25 cellular contexts compared by ENCODE assay signal in the genomic region with DNA sequence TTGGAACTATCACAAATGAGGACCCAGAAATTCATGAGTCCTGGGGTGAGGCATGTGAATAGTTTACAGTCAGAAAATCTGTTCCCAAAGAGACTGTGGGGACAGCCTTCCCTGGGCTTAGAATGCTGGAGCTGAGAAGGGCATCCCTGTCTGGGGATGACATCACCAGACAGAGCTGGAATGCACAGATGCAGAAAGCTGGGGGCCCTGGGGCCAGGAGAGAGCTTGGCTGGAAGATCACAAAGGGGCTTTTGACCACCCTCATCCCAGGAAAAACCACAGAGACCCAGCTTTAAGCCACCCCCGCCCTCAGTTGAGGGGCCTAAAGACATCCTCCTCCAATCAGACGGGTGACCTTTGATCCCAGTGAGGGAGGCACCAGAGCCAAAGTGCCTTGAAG.
DNase-seq lines count a peak whose midpoint lies in the region; ATAC-seq and TF ChIP-seq lines count a peak whose summit lies in the region.
"Had no signal": no experiment of that assay in that cellular context is flagged by ENCODE, and none has a peak within 500 bp of the region (broad histone marks: within the 10 kb centered on the region; RNA-seq: fewer than 3 reads in every experiment).

No MANE protein-coding gene starts in this region.

- peak overlapping the region; percentile 67 for H3K27ac ChIP-seq in endodermal cell (ENCODE audit: low read depth, low read length)
- H3K27ac ChIP-seq in neural progenitor cell, result no peak overlapping the region
- H3K27ac ChIP-seq: 22Rv1, BLaER1, GM23248, PC-9 had no signal

- TF ChIP-seq CTCF in endodermal cell (conservative IDR thresholded peaks at IDR 0.05), result no peak
- TF ChIP-seq CTCF in neural progenitor cell (IDR thresholded peaks at IDR 0.05), result no peak

- H3K4me3 Mint-ChIP-seq in endodermal cell (no peak overlapping the region), neural progenitor cell (no peak overlapping the region)
- H3K4me3 Mint-ChIP-seq: CD4-positive, CD25-positive, alpha-beta regulatory T cell had no signal

- H4K20me1 ChIP-seq in neural progenitor cell (ENCODE audit: low read depth), result no peaks in the 10 kb centered on the region
- H4K20me1 ChIP-seq: BLaER1 had no signal

- H3K9me3 Mint-ChIP-seq in endodermal cell (peaks cover under 1% of the 10 kb centered on the region), neural progenitor cell (peaks cover under 1% of the 10 kb centered on the region)

- no peaks in the 10 kb centered on the region for H3K4me1 ChIP-seq in endodermal cell (ENCODE audit: control insufficient read depth, insufficient read depth, low read length)
- H3K4me1 ChIP-seq in neural progenitor cell, result peaks cover 6% of the 10 kb centered on the region

- H3K4me2 ChIP-seq in neural progenitor cell, result no peak overlapping the region
- H3K4me2 ChIP-seq: BLaER1, PC-9 had no signal

- H3K27me3 ChIP-seq in endodermal cell (ENCODE audit: control insufficient read depth, insufficient read depth, low read length, poor library complexity, severe bottlenecking), result no peaks in the 10 kb centered on the region
- H3K27me3 ChIP-seq in neural progenitor cell, result no peaks in the 10 kb centered on the region
- H3K27me3 ChIP-seq: BLaER1 had no signal

- no peak overlapping the region for H3K9ac ChIP-seq in endodermal cell (ENCODE audit: extremely low read depth, low read length, poor library complexity, severe bottlenecking)
- H3K9ac ChIP-seq in neural progenitor cell, result no peak overlapping the region
- H3K9ac ChIP-seq: BLaER1, GM23248 had no signal

- H3K36me3 ChIP-seq in endodermal cell (ENCODE audit: control insufficient read depth, insufficient read depth, low read length) (no peaks in the 10 kb centered on the region), neural progenitor cell (no peaks in the 10 kb centered on the region)
- H3K36me3 ChIP-seq: BLaER1 had no signal

- H3K27ac Mint-ChIP-seq in endodermal cell, result no peak overlapping the region
- H3K27ac Mint-ChIP-seq in neural progenitor cell, result no peak overlapping the region
- H3K27ac Mint-ChIP-seq: CD4-positive, CD25-positive, alpha-beta regulatory T cell had no signal

- H3K4me1 Mint-ChIP-seq in endodermal cell (no peaks in the 10 kb centered on the region), neural progenitor cell (peaks cover 15% of the 10 kb centered on the region)
- H3K4me1 Mint-ChIP-seq: CD4-positive, CD25-positive, alpha-beta regulatory T cell had no signal

- no peak overlapping the region for H3K4me3 ChIP-seq in endodermal cell (ENCODE audit: low read length)
- no peak overlapping the region for H3K4me3 ChIP-seq in neural progenitor cell
- H3K4me3 ChIP-seq: BLaER1, GM23248, K562, PC-9 had no signal

- H3K36me3 Mint-ChIP-seq in endodermal cell (ENCODE audit: low read depth) (peaks cover under 1% of the 10 kb centered on the region), neural progenitor cell (no peaks in the 10 kb centered on the region)

- H3K79me2 ChIP-seq in neural progenitor cell (ENCODE audit: low read depth), result no peaks in the 10 kb centered on the region

- peaks cover 10% of the 10 kb centered on the region for H3K27me3 Mint-ChIP-seq in endodermal cell (ENCODE audit: insufficient read depth)
- H3K27me3 Mint-ChIP-seq in neural progenitor cell (ENCODE audit: insufficient read depth, low read depth), result peaks cover 9% of the 10 kb centered on the region
- H3K27me3 Mint-ChIP-seq: CD4-positive, CD25-positive, alpha-beta regulatory T cell had no signal

- no peak overlapping the region for H2AFZ ChIP-seq in neural progenitor cell (replicated peaks)
- H2AFZ ChIP-seq: GM23248, PC-9 had no signal

- 83% methylated on average over 2 of the region's 2 CpGs; no CpG with 5 or more reads in 1 of the 2 experiments for WGBS in endodermal cell (ENCODE audit: insufficient coverage in 1 of 2, insufficient read length in 1 of 2), 2 experiments

- DNase-seq in NCI-H2227 (lab: John Stamatoyannopoulos, UW; ENCODE audit: unreplicated experiment) (peak; percentile 28), NCI-H2227 treated with DMSO at 0.1 percent for 48 hours (lab: John Stamatoyannopoulos, UW) (no peak), endodermal cell (no peak), neural progenitor cell (ENCODE audit: low spot score) (peak; percentile 36), SKM-1 treated with dmso at 0.1 percent for 144 hours (lab: John Stamatoyannopoulos, UW; ENCODE audit: unreplicated experiment) (no peak), DMS79 (lab: John Stamatoyannopoulos, UW) (no peak)
- no peak for DNase-seq in stimulated activated naive CD8-positive, alpha-beta T cell treated with anti-CD3 and anti-CD28 coated beads, Interleukin-15, Interleukin-2, amounts not matched to agents 100 U/mL and 50 U/mL, for 24 hours
- DNase-seq in activated naive CD4-positive, alpha-beta T cell (lab: John Stamatoyannopoulos, UW), result no peak
- DNase-seq: CD4-positive, CD25-positive, alpha-beta regulatory T cell; GM23248; H7; MV-4-11; NCI-H1105 treated with DMSO at 0.1 percent for 48 hours; NCI-H146; NCI-H1930; NCI-H2107; NCI-H446 treated with DMSO at 0.1 percent for 48 hours; NCI-H526; NCI-H82; PC-9; Right ventricle myocardium superior; RPMI8226 had no signal

- H3K9me3 ChIP-seq in endodermal cell (ENCODE audit: control insufficient read depth, low read length) (peaks cover 3% of the 10 kb centered on the region), neural progenitor cell (ENCODE audit: low read depth) (no peaks in the 10 kb centered on the region)
- H3K9me3 ChIP-seq: BLaER1 had no signal

- no peak for ATAC-seq in stimulated activated naive CD8-positive, alpha-beta T cell treated with anti-CD3 and anti-CD28 coated beads, Interleukin-15, Interleukin-2, amounts not matched to agents 100 U/mL and 50 U/mL, for 24 hours
- ATAC-seq: K562 had no signal

- H3F3A ChIP-seq in neural progenitor cell (ENCODE audit: low read depth), result no peaks in the 10 kb centered on the region

Comparison
In these comparisons a context has a peak if more than half of its experiments do, and no peak if none do; other contexts are left out.
1. DNase-seq: peak in NCI-H2227 (single experiment) and neural progenitor cell (single experiment); none in NCI-H2227 treated with DMSO at 0.1 percent for 48 hours (single experiment), endodermal cell (single experiment), stimulated activated naive CD8-positive, alpha-beta T cell treated with anti-CD3 and anti-CD28 coated beads, Interleukin-15, Interleukin-2, amounts not matched to agents 100 U/mL and 50 U/mL, for 24 hours (single experiment), activated naive CD4-positive, alpha-beta T cell (0 of 4), SKM-1 treated with dmso at 0.1 percent for 144 hours (single experiment) and DMS79 (single experiment).